ENCODE assay signal across 23 cellular contexts in the genomic region with DNA sequence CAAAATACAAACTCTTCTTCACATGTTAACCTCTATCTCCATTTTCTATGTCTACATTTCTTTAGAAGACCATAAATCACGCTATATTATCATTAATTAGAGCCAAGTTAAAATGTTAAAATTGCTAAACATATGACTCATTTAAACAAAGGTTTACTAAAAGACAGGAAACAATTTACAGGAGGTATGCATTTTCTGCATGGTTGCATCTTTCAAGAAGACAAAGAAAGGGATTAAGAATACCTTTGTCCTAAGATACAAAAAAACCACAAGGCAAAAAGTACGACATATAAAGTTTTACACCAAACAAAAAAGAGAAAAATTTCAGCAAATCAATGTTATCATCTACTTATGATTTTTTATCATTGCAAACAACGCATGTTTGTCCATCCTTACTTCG.
DNase-seq lines count a peak whose midpoint lies in the region; ATAC-seq, FAIRE-seq and TF ChIP-seq lines count a peak whose summit lies in the region.
"Had no signal": no experiment of that assay in that cellular context is flagged by ENCODE, and none has a peak within 500 bp of the region (broad histone marks: within the 10 kb centered on the region; RNA-seq: fewer than 3 reads in every experiment).

No MANE protein-coding gene starts in this region.

- H3K27me3 Mint-ChIP-seq in IgD-negative memory B cell = no peaks in the 10 kb centered on the region

- 93 to 97% methylated on average over 4 of the region's 4 CpGs for WGBS in GM23248 (ENCODE audit: low coverage in 1 of 2, low lambda C conversion rate in 2 of 2, missing lambda C conversion rate in 2 of 2), 2 experiments
- WGBS in adrenal gland, 4 donors = 69 to 77% (median 77%) methylated on average over 4 of the region's 4 CpGs

- TF ChIP-seq POLR2A in adrenal gland (IDR thresholded peaks at IDR 0.05) = no peak

- H3F3A ChIP-seq in PC-3 (ENCODE audit: low read length, unreplicated experiment) (no peaks in the 10 kb centered on the region), neural cell (ENCODE audit: insufficient read depth, low read length, poor library complexity, severe bottlenecking) (no peaks in the 10 kb centered on the region), GM23248 (ENCODE audit: insufficient read depth) (no peaks in the 10 kb centered on the region)

- TF ChIP-seq EP300 in neural cell (conservative IDR thresholded peaks at IDR 0.05; ENCODE audit: poor library complexity, severe bottlenecking) = no peak

- intact Hi-C loops in PC-3 (cut with micrococcal nuclease) = loop anchor here (1.0 to 5.0 kb wide), 2 partner anchors 18 to 52 kb away; no protein-coding TSS in a partner anchor
- intact Hi-C loops in adrenal gland (cut with DNase I) = no loop called here

- TF ChIP-seq CTCF in PC-3 (conservative IDR thresholded peaks at IDR 0.05; ENCODE audit: low read depth, low read length) (no peak), neural cell (IDR thresholded peaks at IDR 0.05; ENCODE audit: poor library complexity, severe bottlenecking) (no peak), adrenal gland (IDR thresholded peaks at IDR 0.05) (no peak)

- POLR2A ChIA-PET in PC-3 (lab: Charles Lee; ENCODE audit: unreplicated experiment) = no interaction called here

- no peak overlapping the region for H3K27ac ChIP-seq in PC-3 (ENCODE audit: low read length)
- peak overlapping the region; percentile 85 for H3K27ac ChIP-seq in neural cell (ENCODE audit: low read length)
- H3K27ac ChIP-seq in GM23248 = no peak overlapping the region
- no peak overlapping the region for H3K27ac ChIP-seq in adrenal gland
- H3K27ac ChIP-seq: BLaER1 treated with 17β-estradiol and CSF1 and Interleukin-3, amounts not matched to agents 10 nM and 100 nM; RWPE1 had no signal

- peak; percentile 62 for ATAC-seq in PC-3
- ATAC-seq: CD8-positive, alpha-beta T cell; K562; SK-N-SH treated with all-trans-retinoic acid at 6 μM for 48 hours had no signal

- no peaks in the 10 kb centered on the region for H3K36me3 ChIP-seq in PC-3 (ENCODE audit: low read depth, low read length)
- H3K36me3 ChIP-seq in neural cell (ENCODE audit: insufficient read depth, low read length) = no peaks in the 10 kb centered on the region
- no peaks in the 10 kb centered on the region for H3K36me3 ChIP-seq in GM23248 (ENCODE audit: low read depth)
- no peaks in the 10 kb centered on the region for H3K36me3 ChIP-seq in adrenal gland (replicated peaks in 1 of 2)
- H3K36me3 ChIP-seq: BLaER1 treated with 17β-estradiol and CSF1 and Interleukin-3, amounts not matched to agents 10 nM and 100 nM; HAP-1 had no signal

- H2AFZ ChIP-seq in PC-3 (ENCODE audit: low read length) = no peak overlapping the region
- H2AFZ ChIP-seq in neural cell (ENCODE audit: low read depth, low read length) = no peak overlapping the region
- no peak overlapping the region for H2AFZ ChIP-seq in GM23248

- in situ Hi-C loops in GM23248 (cut with MboI) = no loop called here

- H3K36me3 Mint-ChIP-seq in IgD-negative memory B cell = no peaks in the 10 kb centered on the region
- H3K36me3 Mint-ChIP-seq: CD8-positive, alpha-beta T cell; T-cell had no signal

- peaks cover 0 to 3% (median 2%) of the 10 kb centered on the region in 3 donors for H3K9me3 Mint-ChIP-seq in IgD-negative memory B cell
- H3K9me3 Mint-ChIP-seq: CD8-positive, alpha-beta T cell had no signal

- DNase-seq in GM18507 (ENCODE audit: extremely low spot score, insufficient read length, low read depth) (no peak), PC-3 (peak; percentile 12), GM23248 (no peak), amygdala (lab: John Stamatoyannopoulos, UW) (no peak), adrenal gland (no peak), middle frontal gyrus (ENCODE audit: extremely low spot score, low spot score) (no peak)
- DNase-seq: CD8-positive, alpha-beta T cell; NCI-H1436; NCI-H2029 treated with DMSO at 0.1 percent for 48 hours; NCI-H446 treated with DMSO at 0.1 percent for 48 hours; NCI-H748 treated with DMSO at 0.1 percent for 48 hours; NK-92 treated with Interleukin-12 subunit alpha and Interleukin-12 subunit beta, amount 100 ng/mL, for 24 hours; SIG-M5; T-cell had no signal

- CTCF ChIA-PET in PC-3 (lab: Charles Lee) = no interaction called here

- H3K9me2 ChIP-seq in PC-3 (replicated peaks; ENCODE audit: low read length) (no peaks in the 10 kb centered on the region), neural cell (ENCODE audit: insufficient read depth, low read length) (no peaks in the 10 kb centered on the region), GM23248 (ENCODE audit: insufficient read depth) (no peaks in the 10 kb centered on the region)

- H3K4me1 ChIP-seq in PC-3 (ENCODE audit: insufficient read depth, low read length) = peaks cover 16% of the 10 kb centered on the region; the same call in 1 of the 2 replicates
- no peaks in the 10 kb centered on the region for H3K4me1 ChIP-seq in GM23248 (ENCODE audit: insufficient read depth)
- no peaks in the 10 kb centered on the region for H3K4me1 ChIP-seq in adrenal gland (replicated peaks in 1 of 2)
- H3K4me1 ChIP-seq: HAP-1 had no signal

- H3K79me2 ChIP-seq in PC-3 (ENCODE audit: low read length) (no peaks in the 10 kb centered on the region), neural cell (replicated peaks; ENCODE audit: insufficient read depth, low read length) (no peaks in the 10 kb centered on the region), GM23248 (ENCODE audit: insufficient read depth) (no peaks in the 10 kb centered on the region)

- H4K20me1 ChIP-seq in PC-3 (ENCODE audit: low read length) (no peaks in the 10 kb centered on the region), neural cell (ENCODE audit: insufficient read depth) (no peaks in the 10 kb centered on the region), GM23248 (ENCODE audit: insufficient read depth) (no peaks in the 10 kb centered on the region)
- H4K20me1 ChIP-seq: BLaER1 treated with 17β-estradiol and CSF1 and Interleukin-3, amounts not matched to agents 10 nM and 100 nM had no signal

- H3K27me3 ChIP-seq in PC-3 (ENCODE audit: low read length) (no peaks in the 10 kb centered on the region), neural cell (ENCODE audit: insufficient read depth, low read depth, low read length) (no peaks in the 10 kb centered on the region), GM23248 (replicated peaks; ENCODE audit: insufficient read depth) (no peaks in the 10 kb centered on the region), adrenal gland (no peaks in the 10 kb centered on the region)
- H3K27me3 ChIP-seq: BLaER1 treated with 17β-estradiol and CSF1 and Interleukin-3, amounts not matched to agents 10 nM and 100 nM had no signal

- H3K9me3 ChIP-seq in PC-3 (ENCODE audit: low read length) = no peaks in the 10 kb centered on the region
- no peaks in the 10 kb centered on the region for H3K9me3 ChIP-seq in neural cell (ENCODE audit: low read length)
- H3K9me3 ChIP-seq in GM23248 (ENCODE audit: low read depth) = no peaks in the 10 kb centered on the region
- no peaks in the 10 kb centered on the region for H3K9me3 ChIP-seq in adrenal gland (replicated peaks in 1 of 3)
- H3K9me3 ChIP-seq: BLaER1 treated with 17β-estradiol and CSF1 and Interleukin-3, amounts not matched to agents 10 nM and 100 nM; HAP-1 had no signal

- peak overlapping the region in 2 of 4 donors; percentile 2 to 40 for H3K4me3 Mint-ChIP-seq in IgD-negative memory B cell
- H3K4me3 Mint-ChIP-seq: CD8-positive, alpha-beta T cell; T-cell had no signal

- TF ChIP-seq RAD21 in neural cell (conservative IDR thresholded peaks at IDR 0.05) = no peak

- H3K4me2 ChIP-seq in PC-3 (ENCODE audit: low read length) = no peak overlapping the region
- H3K4me2 ChIP-seq in neural cell (ENCODE audit: low read length) = peak overlapping the region; percentile 40
- no peak overlapping the region for H3K4me2 ChIP-seq in GM23248 (ENCODE audit: unreplicated experiment)
- H3K4me2 ChIP-seq: BLaER1 treated with 17β-estradiol and CSF1 and Interleukin-3, amounts not matched to agents 10 nM and 100 nM had no signal

- peak overlapping the region in 2 of 3 donors; percentile 10 to 80 for H3K27ac Mint-ChIP-seq in IgD-negative memory B cell
- H3K27ac Mint-ChIP-seq: CD8-positive, alpha-beta T cell; T-cell had no signal

- BruUV-seq in PC-3 (replicated peaks; lab: Mats Ljungman, UMichigan) = no TSS peak

- H3K4me1 Mint-ChIP-seq in IgD-negative memory B cell = peaks cover 45 to 59% (median 46%) of the 10 kb centered on the region in 3 donors

- H3K4me3 ChIP-seq in PC-3 (ENCODE audit: low read length) = no peak overlapping the region
- H3K4me3 ChIP-seq in neural cell (ENCODE audit: low read length) = peak overlapping the region; percentile 30
- H3K4me3 ChIP-seq in GM23248 = no peak overlapping the region
- no peak overlapping the region for H3K4me3 ChIP-seq in adrenal gland
- H3K4me3 ChIP-seq: BLaER1 treated with 17β-estradiol and CSF1 and Interleukin-3, amounts not matched to agents 10 nM and 100 nM; HAP-1; K562 had no signal

- FAIRE-seq in GM18507 (lab: Jason Lieb, UNC) = peak; percentile 33
- FAIRE-seq: GM12891, HTR-8/SVneo, K562 had no signal

- H3K9ac ChIP-seq in PC-3 (ENCODE audit: low read length) = no peak overlapping the region
- no peak overlapping the region for H3K9ac ChIP-seq in neural cell (ENCODE audit: low read length)
- no peak overlapping the region for H3K9ac ChIP-seq in GM23248
- H3K9ac ChIP-seq: BLaER1 treated with 17β-estradiol and CSF1 and Interleukin-3, amounts not matched to agents 10 nM and 100 nM had no signal

TF ChIP-seq in neural cell, 6 proteins besides CTCF, POLR2A, EP300 and RAD21:
- TF ChIP-seq TAF1 (IDR thresholded peaks at IDR 0.05; ENCODE audit: low read depth) = no peak
